In genomic region chr2:1489486-1489885, GRCh38 we compare ENCODE assay signal across 27 cellular contexts.
A peak's percentile ranks its signal among the peaks of the same experiment; 100 is the strongest.
DNase-seq lines count a peak whose midpoint lies in the region; ATAC-seq and TF ChIP-seq lines count a peak whose summit lies in the region.
"Had no signal": no experiment of that assay in that cellular context is flagged by ENCODE, and none has a peak within 500 bp of the region (broad histone marks: within the 10 kb centered on the region; RNA-seq: fewer than 3 reads in every experiment).

No MANE protein-coding gene starts in this region.

- no peaks in the 10 kb centered on the region for H3K4me1 Mint-ChIP-seq in activated T-helper 17 cell treated with anti-CD3 and anti-CD28 coated beads, Interleukin-2, amount 50 U/mL, for 72 hours
- H3K4me1 Mint-ChIP-seq: activated B cell treated with CpG ODN at 0.5 μM for 24 hours; activated CD4-positive, alpha-beta memory T cell treated with anti-CD3 and anti-CD28 coated beads, Interleukin-2, amount 10 ng/mL, durations not matched to agents 7 days and 5 days; central memory CD8-positive, alpha-beta T cell had no signal

- H3K4me3 ChIP-seq in heart right ventricle (no peak overlapping the region), thyroid gland (replicated peaks in 1 of 3) (no peak overlapping the region)
- H3K4me3 ChIP-seq: BLaER1, psoas muscle, skin epidermis had no signal

- H3K4me1 ChIP-seq in heart right ventricle (peaks cover 0 to 7% (median 0%) of the 10 kb centered on the region in 9 donors), thyroid gland (no peaks in the 10 kb centered on the region)
- H3K4me1 ChIP-seq: psoas muscle had no signal

- peak; percentile 10 for DNase-seq in Right ventricle myocardium superior
- no peak for DNase-seq in heart right ventricle
- DNase-seq in mesenteric fat pad (ENCODE audit: low spot score) = peak; percentile 45
- no peak for DNase-seq in thyroid gland
- DNase-seq in Ammon's horn (ENCODE audit: low spot score) = no peak
- no peak for DNase-seq in NCI-H128 (lab: John Stamatoyannopoulos, UW; ENCODE audit: unreplicated experiment)
- DNase-seq: ACHN; activated B cell treated with CpG ODN at 0.5 μM for 24 hours; activated CD4-positive, alpha-beta memory T cell treated with anti-CD3 and anti-CD28 coated beads, Interleukin-2, amount 10 ng/mL, durations not matched to agents 7 days and 5 days; aorta; DMS79 treated with DMSO at 0.1 percent for 48 hours; kidney; NCI-H1092 treated with DMSO at 0.1 percent for 48 hours; NCI-H2029 treated with DMSO at 0.1 percent for 48 hours; NCI-H226; psoas muscle; RPMI8226; stimulated activated CD4-positive, alpha-beta T cell treated with anti-CD3 and anti-CD28 coated beads, Interleukin-1b, Interleukin-23, amount 100 ng/mL, for 48 hours; T1000 had no signal

- WGBS in heart right ventricle, 2 donors = 96 to 97% methylated on average over 9 of the region's 9 CpGs
- 93 to 94% methylated on average over 9 of the region's 9 CpGs for WGBS in thyroid gland, 2 donors

- no peaks in the 10 kb centered on the region for H3K9me3 Mint-ChIP-seq in activated T-helper 17 cell treated with anti-CD3 and anti-CD28 coated beads, Interleukin-2, amount 50 U/mL, for 72 hours
- H3K9me3 Mint-ChIP-seq: activated B cell treated with CpG ODN at 0.5 μM for 24 hours; activated naive CD4-positive, alpha-beta T cell treated with anti-CD3 and anti-CD28 coated beads, Interleukin-2, amount 50 U/mL, for 72 hours had no signal

- TF ChIP-seq CTCF in heart right ventricle (IDR thresholded peaks at IDR 0.05) = no peak
- no peak for TF ChIP-seq CTCF in thyroid gland (IDR thresholded peaks at IDR 0.05)

- no peaks in the 10 kb centered on the region for H3K27me3 Mint-ChIP-seq in activated T-helper 17 cell treated with anti-CD3 and anti-CD28 coated beads, Interleukin-2, amount 50 U/mL, for 72 hours
- H3K27me3 Mint-ChIP-seq: activated B cell treated with CpG ODN at 0.5 μM for 24 hours; activated CD4-positive, alpha-beta memory T cell treated with anti-CD3 and anti-CD28 coated beads, Interleukin-2, amount 10 ng/mL, durations not matched to agents 7 days and 5 days; central memory CD8-positive, alpha-beta T cell had no signal

- no peak for ATAC-seq in Right ventricle myocardium superior (ENCODE audit: poor library complexity)
- no peak for ATAC-seq in heart right ventricle
- no peak for ATAC-seq in activated T-helper 17 cell treated with anti-CD3 and anti-CD28 coated beads, Interleukin-2, amount 50 U/mL, for 72 hours (replicated peaks)
- ATAC-seq in HG02970 (IDR thresholded peaks at IDR 0.05; ENCODE audit: low FRiP score, unreplicated experiment) = no peak
- ATAC-seq: activated naive CD4-positive, alpha-beta T cell treated with anti-CD3 and anti-CD28 coated beads, Interleukin-2, amount 50 U/mL, for 72 hours; psoas muscle; SK-N-SH treated with all-trans-retinoic acid at 6 μM for 48 hours had no signal

- peaks cover 0 to 3% (median 0%) of the 10 kb centered on the region in 9 donors for H3K36me3 ChIP-seq in heart right ventricle
- H3K36me3 ChIP-seq in thyroid gland = peaks cover 80 to 95% of the 10 kb centered on the region in 2 donors
- H3K36me3 ChIP-seq: BLaER1, neutrophil had no signal

- H3K27me3 ChIP-seq in heart right ventricle (peaks cover 0 to 4% (median 0%) of the 10 kb centered on the region in 7 donors), thyroid gland (no peaks in the 10 kb centered on the region)
- H3K27me3 ChIP-seq: BLaER1, neutrophil had no signal

- no peaks in the 10 kb centered on the region for H3K36me3 Mint-ChIP-seq in activated T-helper 17 cell treated with anti-CD3 and anti-CD28 coated beads, Interleukin-2, amount 50 U/mL, for 72 hours (ENCODE audit: low read depth)
- H3K36me3 Mint-ChIP-seq: activated naive CD4-positive, alpha-beta T cell treated with anti-CD3 and anti-CD28 coated beads, Interleukin-2, amount 50 U/mL, for 72 hours had no signal

- peak overlapping the region; percentile 59 for H3K27ac Mint-ChIP-seq in activated T-helper 17 cell treated with anti-CD3 and anti-CD28 coated beads, Interleukin-2, amount 50 U/mL, for 72 hours
- H3K27ac Mint-ChIP-seq: activated B cell treated with CpG ODN at 0.5 μM for 24 hours; activated CD4-positive, alpha-beta memory T cell treated with anti-CD3 and anti-CD28 coated beads, Interleukin-2, amount 10 ng/mL, durations not matched to agents 7 days and 5 days had no signal

- no peak for TF ChIP-seq POLR2A in thyroid gland (IDR thresholded peaks at IDR 0.05)

- no peak overlapping the region for H3K4me3 Mint-ChIP-seq in activated T-helper 17 cell treated with anti-CD3 and anti-CD28 coated beads, Interleukin-2, amount 50 U/mL, for 72 hours
- H3K4me3 Mint-ChIP-seq: activated B cell treated with CpG ODN at 0.5 μM for 24 hours; activated CD4-positive, alpha-beta memory T cell treated with anti-CD3 and anti-CD28 coated beads, Interleukin-2, amount 10 ng/mL, durations not matched to agents 7 days and 5 days; central memory CD8-positive, alpha-beta T cell had no signal

- no peak overlapping the region for H3K27ac ChIP-seq in heart right ventricle
- H3K27ac ChIP-seq in thyroid gland = peak overlapping the region in 2 of 3 donors; percentile 17 to 71
- H3K27ac ChIP-seq: BLaER1, neutrophil, psoas muscle, skin epidermis had no signal

- intact Hi-C loops in Right ventricle myocardium superior (cut with DNase I) (no loop called here), heart right ventricle (cut with DNase I) (no loop called here), thyroid gland (cut with DNase I) (no loop called here)

- H3K9me3 ChIP-seq in heart right ventricle = no peaks in the 10 kb centered on the region
- no peaks in the 10 kb centered on the region for H3K9me3 ChIP-seq in thyroid gland
- H3K9me3 ChIP-seq: BLaER1, neutrophil, psoas muscle had no signal

Comparison
In these comparisons a context has a peak if more than half of its experiments do, and no peak if none do; other contexts are left out.
1. DNase-seq: peak in Right ventricle myocardium superior (single experiment) and mesenteric fat pad (single experiment); none in heart right ventricle (0 of 2), thyroid gland (0 of 2), Ammon's horn (single experiment) and NCI-H128 (single experiment).
2. H3K27ac ChIP-seq: peak in thyroid gland (2 of 3); none in heart right ventricle (0 of 10).